In genomic region chr1:154583691-154584212, GRCh38 we compare ENCODE assay signal across 21 cellular contexts. TPM values are rescaled to one million over a fixed set of nuclear protein-coding genes. Genes with fewer than 3 reads are reported as not detected.
DNase-seq lines count a peak whose midpoint lies in the region; ATAC-seq and TF ChIP-seq lines count a peak whose summit lies in the region.
"Had no signal": no experiment of that assay in that cellular context is flagged by ENCODE, and none has a peak within 500 bp of the region (broad histone marks: within the 10 kb centered on the region; RNA-seq: fewer than 3 reads in every experiment).

No MANE protein-coding gene starts in this region.

- intact Hi-C loops in activated naive CD4-positive, alpha-beta T cell treated with anti-CD3 and anti-CD28 coated beads for 36 hours (cut with micrococcal nuclease) = no loop called here
- intact Hi-C loops in PC-3 (cut with micrococcal nuclease) = no loop called here
- intact Hi-C loops in dorsolateral prefrontal cortex (cut with DNase I) = no loop called here

- H3K4me2 ChIP-seq in PC-3 (ENCODE audit: low read length) = no peak overlapping the region

- H3K27me3 Mint-ChIP-seq in activated naive CD4-positive, alpha-beta T cell treated with anti-CD3 and anti-CD28 coated beads, Interleukin-2, amount 10 ng/mL, durations not matched to agents 7 days and 5 days = no peaks in the 10 kb centered on the region
- H3K27me3 Mint-ChIP-seq in activated naive CD4-positive, alpha-beta T cell treated with anti-CD3 and anti-CD28 coated beads for 36 hours (ENCODE audit: low read depth) = no peaks in the 10 kb centered on the region
- no peaks in the 10 kb centered on the region for H3K27me3 Mint-ChIP-seq in stimulated activated memory B cell treated with anti-CD40 and anti-IgM and Interleukin-4, amounts not matched to agents 10 μg/mL and 1 μg/mL and 100 μg/mL, for 72 hours

- no peaks in the 10 kb centered on the region for H4K20me1 ChIP-seq in PC-3 (ENCODE audit: low read length)

- no peak overlapping the region for H3K9ac ChIP-seq in PC-3 (ENCODE audit: low read length)

- no peaks in the 10 kb centered on the region for H3K4me1 ChIP-seq in PC-3 (ENCODE audit: insufficient read depth, low read length)
- H3K4me1 ChIP-seq: ascending aorta, pancreas, testis had no signal

- CTCF ChIA-PET in activated naive CD4-positive, alpha-beta T cell treated with anti-CD3 and anti-CD28 coated beads, Interleukin-2, amount 10 ng/mL, durations not matched to agents 7 days and 5 days (lab: Charles Lee) = no interaction called here
- CTCF ChIA-PET in activated naive CD4-positive, alpha-beta T cell treated with anti-CD3 and anti-CD28 coated beads for 36 hours (lab: Charles Lee) = interaction anchor here (0.9 kb wide), 1 partner anchor 21 kb away, joined by 4 read pairs; no protein-coding TSS in a partner anchor
- CTCF ChIA-PET in PC-3 (lab: Charles Lee) = interaction anchor here (0.6 kb wide), 1 partner anchor 104 kb away, joined by 3 read pairs; no protein-coding TSS in a partner anchor

- H3K27ac ChIP-seq in PC-3 (ENCODE audit: low read length) (no peak overlapping the region), dorsolateral prefrontal cortex (peak overlapping the region in 12 of 59 donors; percentile 2 to 48 (median 22))
- H3K27ac ChIP-seq: ascending aorta, pancreas, testis had no signal

- no peaks in the 10 kb centered on the region for H3K79me2 ChIP-seq in PC-3 (ENCODE audit: low read length)

- no peaks in the 10 kb centered on the region for H3F3A ChIP-seq in PC-3 (ENCODE audit: low read length, unreplicated experiment)

- POLR2A ChIA-PET in PC-3 (lab: Charles Lee; ENCODE audit: unreplicated experiment) = no interaction called here

- TF ChIP-seq CTCF in PC-3 (conservative IDR thresholded peaks at IDR 0.05; ENCODE audit: low read depth, low read length) (no peak), dorsolateral prefrontal cortex (IDR thresholded peaks at IDR 0.05 in 54 of 56, conservative IDR thresholded peaks at IDR 0.05 in 2 of 56; ENCODE audit: low read depth in 1 of 56, partially characterized antibody in 56 of 56) (no peak)

- peaks cover 84% of the 10 kb centered on the region for H3K36me3 ChIP-seq in PC-3 (ENCODE audit: low read depth, low read length)

- no peak overlapping the region for H3K4me3 Mint-ChIP-seq in activated naive CD4-positive, alpha-beta T cell treated with anti-CD3 and anti-CD28 coated beads, Interleukin-2, amount 10 ng/mL, durations not matched to agents 7 days and 5 days
- H3K4me3 Mint-ChIP-seq in activated naive CD4-positive, alpha-beta T cell treated with anti-CD3 and anti-CD28 coated beads for 36 hours = no peak overlapping the region
- H3K4me3 Mint-ChIP-seq in stimulated activated memory B cell treated with anti-CD40 and anti-IgM and Interleukin-4, amounts not matched to agents 10 μg/mL and 1 μg/mL and 100 μg/mL, for 72 hours = no peak overlapping the region
- H3K4me3 Mint-ChIP-seq: immature natural killer cell, mesothelial cell of epicardium had no signal

- H3K9me3 ChIP-seq in PC-3 (ENCODE audit: low read length) = no peaks in the 10 kb centered on the region
- H3K9me3 ChIP-seq: ascending aorta, gastroesophageal sphincter, pancreas, testis had no signal

- no peaks in the 10 kb centered on the region for H3K9me2 ChIP-seq in PC-3 (replicated peaks; ENCODE audit: low read length)

- no peak overlapping the region for H2AFZ ChIP-seq in PC-3 (ENCODE audit: low read length)

- H3K4me1 Mint-ChIP-seq in activated naive CD4-positive, alpha-beta T cell treated with anti-CD3 and anti-CD28 coated beads, Interleukin-2, amount 10 ng/mL, durations not matched to agents 7 days and 5 days = no peaks in the 10 kb centered on the region
- no peaks in the 10 kb centered on the region for H3K4me1 Mint-ChIP-seq in activated naive CD4-positive, alpha-beta T cell treated with anti-CD3 and anti-CD28 coated beads for 36 hours (ENCODE audit: low read depth)
- peaks cover 29% of the 10 kb centered on the region for H3K4me1 Mint-ChIP-seq in stimulated activated memory B cell treated with anti-CD40 and anti-IgM and Interleukin-4, amounts not matched to agents 10 μg/mL and 1 μg/mL and 100 μg/mL, for 72 hours
- H3K4me1 Mint-ChIP-seq: immature natural killer cell, mesothelial cell of epicardium had no signal

- BruUV-seq in PC-3 (replicated peaks; lab: Mats Ljungman, UMichigan) = TSS peak; percentile 16

- H3K27me3 ChIP-seq in PC-3 (ENCODE audit: low read length) (no peaks in the 10 kb centered on the region), dorsolateral prefrontal cortex (no peaks in the 10 kb centered on the region)
- H3K27me3 ChIP-seq: ascending aorta, gastroesophageal sphincter, pancreas, testis had no signal

- peaks cover 77% of the 10 kb centered on the region for H3K36me3 Mint-ChIP-seq in activated naive CD4-positive, alpha-beta T cell treated with anti-CD3 and anti-CD28 coated beads, Interleukin-2, amount 10 ng/mL, durations not matched to agents 7 days and 5 days
- H3K36me3 Mint-ChIP-seq in activated naive CD4-positive, alpha-beta T cell treated with anti-CD3 and anti-CD28 coated beads for 36 hours (ENCODE audit: low read depth) = peaks cover 54% of the 10 kb centered on the region
- H3K36me3 Mint-ChIP-seq in stimulated activated memory B cell treated with anti-CD40 and anti-IgM and Interleukin-4, amounts not matched to agents 10 μg/mL and 1 μg/mL and 100 μg/mL, for 72 hours = peaks cover 90% of the 10 kb centered on the region

- no peak for DNase-seq in activated naive CD4-positive, alpha-beta T cell treated with anti-CD3 and anti-CD28 coated beads, Interleukin-2, amount 10 ng/mL, durations not matched to agents 7 days and 5 days
- DNase-seq in activated naive CD4-positive, alpha-beta T cell treated with anti-CD3 and anti-CD28 coated beads for 36 hours = no peak
- no peak for DNase-seq in PC-3
- peak; percentile 16 for DNase-seq in fibroblast of peridontal ligament (ENCODE audit: extremely low read depth)
- DNase-seq in dorsolateral prefrontal cortex = no peak
- DNase-seq: activated CD4-positive, alpha-beta T cell treated with anti-CD3 and anti-CD28 coated beads for 1 hour; activated T-cell treated with anti-CD3 and anti-CD28 coated beads, Interleukin-2, amount 50 U/mL, for 48 hours; effector CD4-positive, alpha-beta T cell; immature natural killer cell; NCI-H226; pancreas; stimulated activated CD4-positive, alpha-beta T cell treated with anti-CD3 and anti-CD28 coated beads, Interleukin-12 subunit alpha, Interleukin-12 subunit beta, amount 100 ng/mL, for 4 hours; T-helper 1 cell; testis had no signal

- H3K27ac Mint-ChIP-seq in activated naive CD4-positive, alpha-beta T cell treated with anti-CD3 and anti-CD28 coated beads, Interleukin-2, amount 10 ng/mL, durations not matched to agents 7 days and 5 days = peak overlapping the region; percentile 46
- H3K27ac Mint-ChIP-seq in activated naive CD4-positive, alpha-beta T cell treated with anti-CD3 and anti-CD28 coated beads for 36 hours = no peak overlapping the region
- H3K27ac Mint-ChIP-seq in stimulated activated memory B cell treated with anti-CD40 and anti-IgM and Interleukin-4, amounts not matched to agents 10 μg/mL and 1 μg/mL and 100 μg/mL, for 72 hours = peak overlapping the region; percentile 53
- H3K27ac Mint-ChIP-seq: mesothelial cell of epicardium had no signal

- H3K9me3 Mint-ChIP-seq in activated naive CD4-positive, alpha-beta T cell treated with anti-CD3 and anti-CD28 coated beads, Interleukin-2, amount 10 ng/mL, durations not matched to agents 7 days and 5 days = no peaks in the 10 kb centered on the region
- H3K9me3 Mint-ChIP-seq in activated naive CD4-positive, alpha-beta T cell treated with anti-CD3 and anti-CD28 coated beads for 36 hours = no peaks in the 10 kb centered on the region
- H3K9me3 Mint-ChIP-seq in stimulated activated memory B cell treated with anti-CD40 and anti-IgM and Interleukin-4, amounts not matched to agents 10 μg/mL and 1 μg/mL and 100 μg/mL, for 72 hours = no peaks in the 10 kb centered on the region
- H3K9me3 Mint-ChIP-seq: mesothelial cell of epicardium had no signal

- H3K4me3 ChIP-seq in PC-3 (ENCODE audit: low read length) (no peak overlapping the region), dorsolateral prefrontal cortex (no peak overlapping the region)
- H3K4me3 ChIP-seq: ascending aorta, gastroesophageal sphincter, pancreas, testis had no signal

- ATAC-seq in PC-3 (no peak), HG02981 (IDR thresholded peaks at IDR 0.05; ENCODE audit: unreplicated experiment) (no peak), GM18873 (IDR thresholded peaks at IDR 0.05; ENCODE audit: low FRiP score, unreplicated experiment) (no peak)
- no peak for ATAC-seq in stimulated activated memory B cell treated with anti-CD40 and anti-IgM and Interleukin-4, amounts not matched to agents 10 μg/mL and 1 μg/mL and 100 μg/mL, for 72 hours
- ATAC-seq: gastroesophageal sphincter, Panc1 had no signal

RNA-seq across cellular contexts. Expression of gene CHRNB2, which starts 16.2 kb away (rescaled TPM):
- total RNA-seq in activated naive CD4-positive, alpha-beta T cell treated with anti-CD3 and anti-CD28 coated beads for 36 hours = not detected
- total RNA-seq in PC-3 (2014; rRNA removed) (not detected in 2 replicates), dorsolateral prefrontal cortex (10 to 100 TPM in 119 of 120 experiments, 1 to 10 TPM in 1; 10.0 to 43.4 (median 29.1) TPM)
- total RNA-seq: ascending aorta had no signal

RNA-seq across cellular contexts. Expression of gene ADAR, which starts 24.2 kb away (rescaled TPM):
- total RNA-seq in activated naive CD4-positive, alpha-beta T cell treated with anti-CD3 and anti-CD28 coated beads for 36 hours = 100 to 1,000 TPM; 301 to 313 TPM
- total RNA-seq in PC-3 (2014; rRNA removed) = 129 and 136 TPM in 2 replicates
- 100 to 1,000 TPM; 152 to 335 (median 225) TPM for total RNA-seq in dorsolateral prefrontal cortex

RNA-seq across cellular contexts. Expression of gene UBE2Q1, which starts 25.3 kb away (rescaled TPM):
- total RNA-seq in activated naive CD4-positive, alpha-beta T cell treated with anti-CD3 and anti-CD28 coated beads for 36 hours = 10 to 100 TPM; 79.2 to 84.6 TPM
- total RNA-seq in PC-3 (2014; rRNA removed) (40.0 and 66.6 TPM in 2 replicates), dorsolateral prefrontal cortex (100 to 1,000 TPM in 71 of 120 experiments, 10 to 100 TPM in 49; 55.7 to 144 (median 103) TPM)

Comparison
In these comparisons a context has a peak if more than half of its experiments do, and no peak if none do; other contexts are left out.
1. RNA of gene CHRNB2, which starts 16.2 kb away (total RNA-seq): 10.0 to 43.4 TPM in dorsolateral prefrontal cortex; not detected in activated naive CD4-positive, alpha-beta T cell treated with anti-CD3 and anti-CD28 coated beads for 36 hours and not detected in PC-3; every median in the first group is over 10 times any median in the second.